8 cellular contexts compared by ENCODE assay signal in genomic region chr4:25180524-25181131, GRCh38. TPM values are rescaled to one million over a fixed set of nuclear protein-coding genes. Genes with fewer than 3 reads are reported as not detected.
DNase-seq lines count a peak whose midpoint lies in the region; ATAC-seq and TF ChIP-seq lines count a peak whose summit lies in the region.

No MANE protein-coding gene starts in this region.

- H4K20me1 ChIP-seq in IMR-90 (ENCODE audit: insufficient read depth, low read length) (no peaks in the 10 kb centered on the region), osteoblast (ENCODE audit: insufficient read depth, low read length) (no peaks in the 10 kb centered on the region)

- peaks cover 26 to 51% (median 40%) of the 10 kb centered on the region in 3 donors for H3K4me1 Mint-ChIP-seq in T-cell

- peak; percentile 71 for DNase-seq in SIG-M5 treated with dmso at 0.1 percent for 504 hours (lab: John Stamatoyannopoulos, UW; ENCODE audit: unreplicated experiment)
- DNase-seq in SIG-M5 (lab: John Stamatoyannopoulos, UW): no peak
- peak; percentile 46 for DNase-seq in IMR-90
- DNase-seq in T-cell: peak in 19 of 34 experiments; percentile 6 to 45 (median 22)
- DNase-seq in erythroblast (lab: John Stamatoyannopoulos, UW): peak; percentile 66 to 75
- DNase-seq in osteoblast (ENCODE audit: insufficient read length, low spot score, missing footprints): no peak
- no peak for DNase-seq in HPDE6-E6E7 (ENCODE audit: extremely low spot score)

- H4K8ac ChIP-seq in IMR-90 (ENCODE audit: low read depth in 2 of 2, low read length in 2 of 2): no peak overlapping the region

- no CpG with 5 or more reads among the region's 3 CpGs for WGBS in IMR-90 (ENCODE audit: extremely low coverage in 2 of 2, insufficient read length in 1 of 2), 2 experiments

- intact Hi-C loops in IMR-90 (cut with micrococcal nuclease): loop anchor here (1.0 kb wide), 1 partner anchor 187 kb away; no protein-coding TSS in a partner anchor

- BruUV-seq in IMR-90 (replicated peaks; lab: Mats Ljungman, UMichigan): no TSS peak

- no peaks in the 10 kb centered on the region for H3K36me3 ChIP-seq in IMR-90 (ENCODE audit: control insufficient read depth, insufficient read depth, low read length)
- H3K36me3 ChIP-seq in osteoblast (ENCODE audit: insufficient read depth, low read length): no peaks in the 10 kb centered on the region

- no peak overlapping the region for H3K14ac ChIP-seq in IMR-90 (replicated peaks; ENCODE audit: low read depth, low read length)

- POLR2A ChIA-PET in IMR-90 (lab: Charles Lee; ENCODE audit: unreplicated experiment): no interaction called here
- POLR2A ChIA-PET in T-cell (lab: Charles Lee): interaction anchor here in 1 of 2 donors (0.5 kb wide), 1 partner anchor 44 kb away, joined by 3 read pairs; no protein-coding TSS in a partner anchor

- H3K9me3 Mint-ChIP-seq in T-cell: no peaks in the 10 kb centered on the region

- H4K5ac ChIP-seq in IMR-90 (ENCODE audit: low read depth, low read length): no peak overlapping the region

- no peak overlapping the region for H3K18ac ChIP-seq in IMR-90 (ENCODE audit: low read depth, low read length)

- H2BK20ac ChIP-seq in IMR-90 (ENCODE audit: low read depth, low read length): no peak overlapping the region

- TF ChIP-seq CTCF in IMR-90 (conservative IDR thresholded peaks at IDR 0.05; ENCODE audit: low read depth, low read length): peak; percentile 59
- TF ChIP-seq CTCF in osteoblast (IDR thresholded peaks at IDR 0.05; ENCODE audit: extremely low read depth, low read depth, low read length): peak; percentile 85

- no peak overlapping the region for H3K4ac ChIP-seq in IMR-90 (ENCODE audit: low read depth, low read length)

- H2BK120ac ChIP-seq in IMR-90 (ENCODE audit: low read depth, low read length): no peak overlapping the region

- CTCF ChIA-PET in IMR-90 (lab: Yijun Ruan, JAX): interaction anchor here (0.6 kb wide), 1 partner anchor 15 kb away, joined by 4 read pairs; no protein-coding TSS in a partner anchor
- CTCF ChIA-PET in T-cell (lab: Charles Lee): interaction anchor here (0.6 to 2.3 kb wide), 9 partner anchors 14 to 187 kb away, joined by 3 to 15 read pairs (median 5); partner anchors contain the start of gene ZCCHC4 (in 1 of the 2)

- no peak overlapping the region for H3K4me2 ChIP-seq in IMR-90 (ENCODE audit: low read depth, low read length)
- H3K4me2 ChIP-seq in osteoblast (ENCODE audit: insufficient read depth, low read length): no peak overlapping the region

- no peaks in the 10 kb centered on the region for H3K27me3 ChIP-seq in IMR-90 (ENCODE audit: control insufficient read depth, insufficient read depth, low read length)
- no peaks in the 10 kb centered on the region for H3K27me3 ChIP-seq in osteoblast (ENCODE audit: insufficient read depth, low read length)

- no peaks in the 10 kb centered on the region for H3K9me1 ChIP-seq in IMR-90 (ENCODE audit: insufficient read depth, low read length)

- no peak overlapping the region for H4K91ac ChIP-seq in IMR-90 (ENCODE audit: insufficient read depth, low read depth, low read length)

- no peak overlapping the region for H2BK5ac ChIP-seq in IMR-90 (ENCODE audit: low read depth, low read length, poor library complexity, severe bottlenecking)

- H3K4me3 Mint-ChIP-seq in T-cell: no peak overlapping the region

- H3K27ac ChIP-seq in IMR-90 (ENCODE audit: insufficient read depth, low read length) (no peak overlapping the region), osteoblast (ENCODE audit: low read depth, low read length) (no peak overlapping the region)

- TF ChIP-seq POLR2A in IMR-90 (IDR thresholded peaks at IDR 0.05; ENCODE audit: low read depth, low read length) (no peak), erythroblast (IDR thresholded peaks at IDR 0.05; ENCODE audit: low read length) (no peak)

- peaks cover 19% of the 10 kb centered on the region for H3K36me3 Mint-ChIP-seq in T-cell

- dilution Hi-C loops in IMR-90 (cut with HindIII; ENCODE audit: low sequenced_read_pairs, unreplicated experiment): no loop called here

- H3K27ac Mint-ChIP-seq in T-cell: no peak overlapping the region

- no peak overlapping the region for H2AK5ac ChIP-seq in IMR-90 (ENCODE audit: low read depth, low read length)

- no peak overlapping the region for H2AK9ac ChIP-seq in IMR-90 (replicated peaks; ENCODE audit: low read depth, low read length, poor library complexity)

- no peak overlapping the region for H2AFZ ChIP-seq in IMR-90 (replicated peaks; ENCODE audit: low read length, poor library complexity)
- H2AFZ ChIP-seq in osteoblast (ENCODE audit: low read length): no peak overlapping the region

- H3K23ac ChIP-seq in IMR-90 (ENCODE audit: low read depth, low read length): no peak overlapping the region

- H3K9ac ChIP-seq in IMR-90 (ENCODE audit: low read depth, low read length): no peak overlapping the region

- ATAC-seq in GM21619 (IDR thresholded peaks at IDR 0.05; ENCODE audit: unreplicated experiment) (peak; percentile 87), IMR-90 (ENCODE audit: low read depth) (peak; percentile 85), T-cell (replicated peaks in 1 of 4) (peak in 3 of 4 experiments; percentile 46 to 64 (median 61))

- no peaks in the 10 kb centered on the region for H3K27me3 Mint-ChIP-seq in T-cell

- H3K4me3 ChIP-seq in IMR-90 (ENCODE audit: insufficient read depth, low read depth, low read length) (no peak overlapping the region), osteoblast (ENCODE audit: insufficient read depth, low read length) (no peak overlapping the region)

- H3K9me3 ChIP-seq in IMR-90 (ENCODE audit: control insufficient read depth, insufficient read depth, low read length): no peaks in the 10 kb centered on the region
- no peaks in the 10 kb centered on the region for H3K9me3 ChIP-seq in osteoblast (ENCODE audit: low read depth, low read length)

- in situ Hi-C loops in IMR-90 (cut with MboI; ENCODE audit: low sequenced_read_pairs): loop anchor here (10.0 kb wide), 1 partner anchor 184 kb away; no protein-coding TSS in a partner anchor

- H3K79me1 ChIP-seq in IMR-90 (ENCODE audit: low read depth in 1 of 2, low read length in 2 of 2): no peaks in the 10 kb centered on the region

- no peak overlapping the region for H2BK15ac ChIP-seq in IMR-90 (ENCODE audit: low read depth, low read length)

- H3K79me2 ChIP-seq in osteoblast (ENCODE audit: insufficient read depth, low read length): no peaks in the 10 kb centered on the region

- no peak overlapping the region for H3K56ac ChIP-seq in IMR-90 (ENCODE audit: extremely low read depth, insufficient read depth, low read length)

- TF ChIP-seq RAD21 in IMR-90 (IDR thresholded peaks at IDR 0.05; ENCODE audit: low read length): peak; percentile 52

- peaks cover 2% of the 10 kb centered on the region; the same call in 1 of the 2 replicates for H3K4me1 ChIP-seq in IMR-90 (ENCODE audit: control insufficient read depth, insufficient read depth, low read length)
- H3K4me1 ChIP-seq in osteoblast (ENCODE audit: insufficient read depth, low read length): no peaks in the 10 kb centered on the region

TF ChIP-seq in IMR-90, 13 proteins besides CTCF, POLR2A, EP300 and RAD21:
- TF ChIP-seq MAZ (IDR thresholded peaks at IDR 0.05; ENCODE audit: borderline replicate concordance, low read depth, low read length) (no peak), USF2 (IDR thresholded peaks at IDR 0.05; ENCODE audit: low read depth, low read length) (no peak), SMC3 (IDR thresholded peaks at IDR 0.05; ENCODE audit: low read depth, low read length) (peak; percentile 43; the same call in 1 of the 2 replicates), NFE2L2 (IDR thresholded peaks at IDR 0.05; ENCODE audit: low read depth, low read length) (no peak), RFX5 (IDR thresholded peaks at IDR 0.05; ENCODE audit: low read depth, low read length) (no peak), BHLHE40 (IDR thresholded peaks at IDR 0.05; ENCODE audit: low read depth, low read length) (no peak)

RNA-seq across cellular contexts. Expression of gene SEPSECS, which starts 20.4 kb away (rescaled TPM):
- 5.0 and 6.7 TPM in 2 replicates for total RNA-seq in IMR-90 (2012; rRNA removed)
- polyA plus RNA-seq in IMR-90 (2012; rRNA removed): 1.2 and 1.7 TPM in 2 replicates
- polyA plus RNA-seq in IMR-90 (2012; cell fraction: cytosol; rRNA removed): 0.25 and 0.35 TPM in 2 replicates
- 0.54 and 4.7 TPM in 2 replicates for polyA plus RNA-seq in IMR-90 (2012; cell fraction: nucleus; rRNA removed; ENCODE audit: low replicate concordance)
- 10 to 100 TPM; 12.4 to 16.2 (median 15.0) TPM for total RNA-seq in T-cell
- total RNA-seq in osteoblast: 8.3 and 9.1 TPM in 2 replicates

RNA-seq across cellular contexts. Expression of gene PI4K2B, which starts 53.2 kb away (rescaled TPM):
- total RNA-seq in IMR-90 (2012; rRNA removed) (6.5 and 25.3 TPM in 2 replicates), T-cell (10 to 100 TPM; 11.6 to 16.6 (median 14.6) TPM), osteoblast (20.3 TPM in 2 replicates)
- 6.5 and 7.6 TPM in 2 replicates for polyA plus RNA-seq in IMR-90 (2012; rRNA removed)
- polyA plus RNA-seq in IMR-90 (2012; cell fraction: cytosol; rRNA removed): 1.5 and 1.9 TPM in 2 replicates
- polyA plus RNA-seq in IMR-90 (2012; cell fraction: nucleus; rRNA removed; ENCODE audit: low replicate concordance): 1.1 and 2.6 TPM in 2 replicates

Comparison
In these comparisons a context has a peak if more than half of its experiments do, and no peak if none do; other contexts are left out.
1. DNase-seq: peak in SIG-M5 treated with dmso at 0.1 percent for 504 hours (single experiment), IMR-90 (single experiment), T-cell (19 of 34) and erythroblast (2 of 2); none in SIG-M5 (single experiment), osteoblast (single experiment) and HPDE6-E6E7 (single experiment).
2. Peak in every context shown above with its lines, with median percentiles within 50 percentile points of each other: ATAC-seq.